Comparison of ENCODE assay signal across 1 cellular context in genomic region chr6:157460182-157460999, GRCh38.
TF ChIP-seq lines count a peak whose summit lies in the region.

No MANE protein-coding gene starts in this region.

TF ChIP-seq in GM12878, 131 proteins besides CTCF, POLR2A, EP300 and RAD21 (continued from another document):
- TF ChIP-seq HDGF (IDR thresholded peaks at IDR 0.05) (0 out of 2 replicates have a peak, but pooled peaks have one; percentile 35), CBFB (IDR thresholded peaks at IDR 0.05; ENCODE audit: low read depth) (peak; percentile 17; the same call in 1 of the 2 replicates), ZBTB40 (IDR thresholded peaks at IDR 0.05; ENCODE audit: borderline replicate concordance) (peak; percentile 26; the same call in 1 of the 2 replicates)
